Comparison of ENCODE assay signal across 1 cellular context in genomic region chr9:110114888-110115259, GRCh38.
TF ChIP-seq lines count a peak whose summit lies in the region.

No MANE protein-coding gene starts in this region.

TF ChIP-seq in WTC11, 78 proteins besides CTCF, POLR2A, EP300 and RAD21 (continued from another document):
- no peak for TF ChIP-seq ZNF512 (CRISPR knock-in tag; IDR thresholded peaks at IDR 0.05; ENCODE audit: borderline replicate concordance)
- no peak for TF ChIP-seq MLX (CRISPR knock-in tag; IDR thresholded peaks at IDR 0.05)
- no peak for TF ChIP-seq KAT7 (CRISPR knock-in tag; IDR thresholded peaks at IDR 0.05; ENCODE audit: borderline replicate concordance)
- no peak for TF ChIP-seq STAT6 (CRISPR knock-in tag; conservative IDR thresholded peaks at IDR 0.05; ENCODE audit: low read depth)
- no peak for TF ChIP-seq ELF4 (CRISPR knock-in tag; IDR thresholded peaks at IDR 0.05; ENCODE audit: low read depth)
- no peak for TF ChIP-seq IRF1 (CRISPR knock-in tag; IDR thresholded peaks at IDR 0.05)
- 0 out of 2 replicates have a peak, but pooled peaks have one; percentile 17 for TF ChIP-seq CREM (CRISPR knock-in tag; IDR thresholded peaks at IDR 0.05)
- no peak for TF ChIP-seq TCF7 (CRISPR knock-in tag; IDR thresholded peaks at IDR 0.05; ENCODE audit: low read depth)
- TF ChIP-seq FOXP1 (CRISPR knock-in tag; IDR thresholded peaks at IDR 0.05; ENCODE audit: borderline replicate concordance): no peak
- no peak for TF ChIP-seq ZMAT4 (CRISPR knock-in tag; IDR thresholded peaks at IDR 0.05)
- TF ChIP-seq ARID4B (CRISPR knock-in tag; IDR thresholded peaks at IDR 0.05; ENCODE audit: borderline replicate concordance): 0 out of 2 replicates have a peak, but pooled peaks have one; percentile 27
- no peak for TF ChIP-seq JAZF1 (CRISPR knock-in tag; IDR thresholded peaks at IDR 0.05)
- TF ChIP-seq OVOL2 (CRISPR knock-in tag; IDR thresholded peaks at IDR 0.05; ENCODE audit: borderline replicate concordance): no peak
- TF ChIP-seq ZNF219 (CRISPR knock-in tag; IDR thresholded peaks at IDR 0.05; ENCODE audit: borderline replicate concordance): no peak
- TF ChIP-seq SMAD4 (CRISPR knock-in tag; IDR thresholded peaks at IDR 0.05): no peak
- TF ChIP-seq FOXP4 (CRISPR knock-in tag; IDR thresholded peaks at IDR 0.05): 0 out of 2 replicates have a peak, but pooled peaks have one; percentile 21
- TF ChIP-seq ERG (CRISPR knock-in tag; IDR thresholded peaks at IDR 0.05): no peak
- TF ChIP-seq GRHL2 (CRISPR knock-in tag; IDR thresholded peaks at IDR 0.05; ENCODE audit: insufficient replicate concordance, severe bottlenecking): no peak
- TF ChIP-seq FOXK1 (CRISPR knock-in tag; IDR thresholded peaks at IDR 0.05): no peak
- no peak for TF ChIP-seq NFYB (CRISPR knock-in tag; conservative IDR thresholded peaks at IDR 0.05; ENCODE audit: low read depth)
- no peak for TF ChIP-seq GABPB1 (CRISPR knock-in tag; IDR thresholded peaks at IDR 0.05)
- no peak for TF ChIP-seq NFE2L1 (CRISPR knock-in tag; IDR thresholded peaks at IDR 0.05)
- TF ChIP-seq RELA (CRISPR knock-in tag; IDR thresholded peaks at IDR 0.05; ENCODE audit: borderline replicate concordance): no peak
- TF ChIP-seq RORB (CRISPR knock-in tag; IDR thresholded peaks at IDR 0.05): no peak
- TF ChIP-seq SOX15 (CRISPR knock-in tag; IDR thresholded peaks at IDR 0.05): no peak
- no peak for TF ChIP-seq PRDM15 (CRISPR knock-in tag; IDR thresholded peaks at IDR 0.05)
- TF ChIP-seq HMGXB4 (CRISPR knock-in tag; IDR thresholded peaks at IDR 0.05): no peak
- no peak for TF ChIP-seq JUN (CRISPR knock-in tag; IDR thresholded peaks at IDR 0.05)
- TF ChIP-seq IRF2 (CRISPR knock-in tag; IDR thresholded peaks at IDR 0.05; ENCODE audit: borderline replicate concordance, low read depth): no peak
- TF ChIP-seq ATF1 (CRISPR knock-in tag; IDR thresholded peaks at IDR 0.05): no peak
- no peak for TF ChIP-seq CBFB (CRISPR knock-in tag; IDR thresholded peaks at IDR 0.05; ENCODE audit: low read depth)
- no peak for TF ChIP-seq ZNF263 (CRISPR knock-in tag; IDR thresholded peaks at IDR 0.05; ENCODE audit: low read depth)
